33 cellular contexts compared by ENCODE assay signal in the genomic region with DNA sequence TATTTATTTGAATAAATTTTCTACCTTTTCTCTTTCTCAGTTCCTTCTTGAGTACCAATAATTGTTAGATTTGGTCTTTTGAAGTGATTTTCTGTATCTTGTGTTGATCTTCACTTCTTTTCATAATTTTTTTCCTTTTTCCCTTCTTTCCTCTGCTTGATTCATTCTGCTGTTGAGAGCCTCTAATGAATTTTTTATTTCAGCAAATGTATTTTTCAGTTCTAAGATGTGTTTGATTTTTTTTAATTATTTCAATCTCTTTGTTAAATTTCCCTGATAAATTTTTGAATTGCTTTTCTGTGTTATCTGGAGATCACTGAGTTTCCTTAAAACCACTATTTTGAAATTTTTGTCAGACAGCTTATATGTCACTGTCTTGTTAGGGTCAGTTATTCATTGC.
"Had no signal": no experiment of that assay in that cellular context is flagged by ENCODE, and none has a peak within 500 bp of the region (broad histone marks: within the 10 kb centered on the region; RNA-seq: fewer than 3 reads in every experiment).

No MANE protein-coding gene starts in this region.

- ATAC-seq: activated naive CD4-positive, alpha-beta T cell treated with anti-CD3 and anti-CD28 coated beads, Interleukin-2, amount 50 U/mL, for 72 hours; activated naive CD8-positive, alpha-beta T cell treated with anti-CD3 and anti-CD28 coated beads, Interleukin-2, amount 50 U/mL, for 24 hours; activated T-cell treated with anti-CD3 and anti-CD28 coated beads, Interleukin-2, amount 50 U/mL, for 4 hours; activated T-cell treated with anti-CD3 and anti-CD28 coated beads, Interleukin-2, amount 50 U/mL, for 72 hours; activated T-helper 17 cell treated with anti-CD3 and anti-CD28 coated beads, Interleukin-2, amount 50 U/mL, for 72 hours; body of pancreas had no signal

- H3K4me3 ChIP-seq: adrenal gland, ascending aorta, body of pancreas, breast epithelium, cardiac muscle cell had no signal

- H3K27ac ChIP-seq: adrenal gland, ascending aorta, body of pancreas, brain microvascular endothelial cell, breast epithelium, cardiac muscle cell had no signal

- FAIRE-seq: astrocyte, bronchial epithelial cell had no signal

- DNase-seq: activated effector memory CD4-positive, alpha-beta T cell treated with anti-CD3 and anti-CD28 coated beads, Interleukin-2, amount 50 U/mL, for 16 hours; activated effector memory CD4-positive, alpha-beta T cell treated with Interleukin-2 at 50 U/mL for 16 hours; activated gamma-delta T cell; activated naive CD4-positive, alpha-beta T cell; activated naive CD4-positive, alpha-beta T cell treated with anti-CD3 and anti-CD28 coated beads for 36 hours; activated naive CD4-positive, alpha-beta T cell treated with anti-CD3 and anti-CD28 coated beads, Interleukin-2, amount 10 ng/mL, durations not matched to agents 7 days and 5 days; activated naive CD4-positive, alpha-beta T cell treated with anti-CD3 and anti-CD28 coated beads, Interleukin-2, amount 50 U/mL, for 16 hours; activated naive CD4-positive, alpha-beta T cell treated with Interleukin-2 at 50 U/mL for 16 hours; activated naive CD8-positive, alpha-beta T cell treated with anti-CD3 and anti-CD28 coated beads for 36 hours; activated naive CD8-positive, alpha-beta T cell treated with anti-CD3 and anti-CD28 coated beads, Interleukin-2, amount 10 ng/mL, durations not matched to agents 7 days and 5 days; activated naive CD8-positive, alpha-beta T cell treated with anti-CD3 and anti-CD28 coated beads, Interleukin-2, amount 50 U/mL, for 24 hours; activated T-cell treated with anti-CD3 and anti-CD28 coated beads, Interleukin-2, amount 50 U/mL, for 1 hour; activated T-cell treated with anti-CD3 and anti-CD28 coated beads, Interleukin-2, amount 50 U/mL, for 24 hours; activated T-cell treated with anti-CD3 and anti-CD28 coated beads, Interleukin-2, amount 50 U/mL, for 4 hours; activated T-cell treated with anti-CD3 and anti-CD28 coated beads, Interleukin-2, amount 50 U/mL, for 48 hours; activated T-cell treated with anti-CD3 and anti-CD28 coated beads, Interleukin-2, amount 50 U/mL, for 72 hours; adrenal gland; amniotic stem cell; amygdala; anterior cingulate cortex; aorta; body of pancreas; brain microvascular endothelial cell; caudate nucleus; central memory CD4-positive, alpha-beta T cell; cerebellar nuclear complex had no signal

- H3K36me3 ChIP-seq: adrenal gland, ascending aorta, brain microvascular endothelial cell, breast epithelium, cardiac muscle cell had no signal

- H3K27me3 ChIP-seq: adrenal gland, ascending aorta, body of pancreas, brain microvascular endothelial cell, breast epithelium, cardiac muscle cell had no signal

- H3K4me1 ChIP-seq: adrenal gland, ascending aorta, body of pancreas, breast epithelium had no signal
